ENCODE assay signal across 19 cellular contexts in the genomic region with DNA sequence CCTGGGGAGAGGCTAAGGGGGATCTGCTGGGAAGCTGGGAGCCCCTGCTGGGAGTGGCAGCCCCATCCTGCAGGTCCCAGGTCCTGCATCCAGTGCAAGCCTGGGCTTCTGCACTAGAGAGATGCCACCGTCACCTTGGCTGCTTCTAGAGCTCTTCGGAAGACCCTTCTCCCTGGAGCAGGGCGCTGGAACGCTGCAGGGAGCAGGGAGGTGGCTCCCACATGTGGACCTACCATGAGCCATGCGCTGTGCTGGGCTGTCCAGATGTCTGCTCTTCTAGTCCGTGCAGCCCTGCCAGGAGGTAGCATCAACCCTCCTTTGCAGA.
DNase-seq lines count a peak whose midpoint lies in the region; ATAC-seq and TF ChIP-seq lines count a peak whose summit lies in the region.
"Had no signal": no experiment of that assay in that cellular context is flagged by ENCODE, and none has a peak within 500 bp of the region (broad histone marks: within the 10 kb centered on the region; RNA-seq: fewer than 3 reads in every experiment).

No MANE protein-coding gene starts in this region.

- H3K4me1 ChIP-seq in RWPE2 (ENCODE audit: insufficient read depth, poor library complexity, severe bottlenecking), result no peaks in the 10 kb centered on the region
- H3K4me1 ChIP-seq in sigmoid colon, result peaks cover 0 to 14% (median 3%) of the 10 kb centered on the region in 4 donors

- DNase-seq in RWPE2 (ENCODE audit: low spot score) (peak; percentile 38), sigmoid colon (peak; percentile 47), NCI-H82 (lab: John Stamatoyannopoulos, UW) (no peak)
- DNase-seq: activated CD4-positive, alpha-beta T cell treated with anti-CD3 and anti-CD28 coated beads, Interleukin-2, amount 50 U/mL, for 48 hours; activated gamma-delta T cell treated with Interleukin-2 at 50 U/mL for 16 hours; amygdala; DMS79 treated with DMSO at 0.1 percent for 48 hours; NCI-H69; SHP77; stimulated activated CD4-positive, alpha-beta T cell treated with anti-CD3 and anti-CD28 coated beads, Interleukin-4, amount 100 ng/mL, for 4 hours had no signal

- TF ChIP-seq CTCF in RWPE2 (IDR thresholded peaks at IDR 0.05; ENCODE audit: poor library complexity, severe bottlenecking) (no peak), sigmoid colon (IDR thresholded peaks at IDR 0.05) (no peak)

- ATAC-seq in GM18519 (IDR thresholded peaks at IDR 0.05; ENCODE audit: low FRiP score, unreplicated experiment) (peak; percentile 2), GM21381 (IDR thresholded peaks at IDR 0.05; ENCODE audit: unreplicated experiment) (peak; percentile 20), RWPE2 (ENCODE audit: low read depth) (no peak), HG02610 (IDR thresholded peaks at IDR 0.05; ENCODE audit: unreplicated experiment) (no peak), HG02973 (IDR thresholded peaks at IDR 0.05; ENCODE audit: unreplicated experiment) (no peak)
- ATAC-seq: natural killer cell treated with Interleukin-12 subunit alpha and Interleukin-12 subunit beta and Interleukin-15 and Interleukin-18, amount 100 ng/mL, for 72 hours had no signal

- no peak for TF ChIP-seq POLR2A in sigmoid colon (IDR thresholded peaks at IDR 0.05)

- H3K4me3 ChIP-seq in RWPE2 (ENCODE audit: severe bottlenecking) (no peak overlapping the region), sigmoid colon (no peak overlapping the region)
- H3K4me3 ChIP-seq: cardiac muscle cell, esophagus muscularis mucosa, smooth muscle cell had no signal

- H3K9me3 ChIP-seq in RWPE2 (ENCODE audit: severe bottlenecking) (no peaks in the 10 kb centered on the region), sigmoid colon (no peaks in the 10 kb centered on the region)
- H3K9me3 ChIP-seq: esophagus muscularis mucosa had no signal

- H3K36me3 ChIP-seq in RWPE2 (ENCODE audit: low read depth) (no peaks in the 10 kb centered on the region), sigmoid colon (no peaks in the 10 kb centered on the region)
- H3K36me3 ChIP-seq: cardiac muscle cell, esophagus muscularis mucosa had no signal

- no peak for TF ChIP-seq EP300 in sigmoid colon (IDR thresholded peaks at IDR 0.05)

- 79 to 81% methylated on average over 6 of the region's 6 CpGs for WGBS in sigmoid colon, 2 donors

- H3K27me3 ChIP-seq in RWPE2 (ENCODE audit: insufficient read depth, poor library complexity, severe bottlenecking) (no peaks in the 10 kb centered on the region), sigmoid colon (no peaks in the 10 kb centered on the region)
- H3K27me3 ChIP-seq: cardiac muscle cell had no signal

- H3K27ac ChIP-seq in RWPE2 (ENCODE audit: poor library complexity, severe bottlenecking) (no peak overlapping the region), sigmoid colon (no peak overlapping the region)
- H3K27ac ChIP-seq: cardiac muscle cell, esophagus muscularis mucosa, VCaP had no signal

- intact Hi-C loops in sigmoid colon (cut with DNase I), result no loop called here

Comparison
In these comparisons a context has a peak if more than half of its experiments do, and no peak if none do; other contexts are left out.
1. ATAC-seq: peak in GM18519 (single experiment) and GM21381 (single experiment); none in RWPE2 (single experiment), HG02610 (single experiment) and HG02973 (single experiment).